ENCODE assay signal across 8 cellular contexts in the genomic region with DNA sequence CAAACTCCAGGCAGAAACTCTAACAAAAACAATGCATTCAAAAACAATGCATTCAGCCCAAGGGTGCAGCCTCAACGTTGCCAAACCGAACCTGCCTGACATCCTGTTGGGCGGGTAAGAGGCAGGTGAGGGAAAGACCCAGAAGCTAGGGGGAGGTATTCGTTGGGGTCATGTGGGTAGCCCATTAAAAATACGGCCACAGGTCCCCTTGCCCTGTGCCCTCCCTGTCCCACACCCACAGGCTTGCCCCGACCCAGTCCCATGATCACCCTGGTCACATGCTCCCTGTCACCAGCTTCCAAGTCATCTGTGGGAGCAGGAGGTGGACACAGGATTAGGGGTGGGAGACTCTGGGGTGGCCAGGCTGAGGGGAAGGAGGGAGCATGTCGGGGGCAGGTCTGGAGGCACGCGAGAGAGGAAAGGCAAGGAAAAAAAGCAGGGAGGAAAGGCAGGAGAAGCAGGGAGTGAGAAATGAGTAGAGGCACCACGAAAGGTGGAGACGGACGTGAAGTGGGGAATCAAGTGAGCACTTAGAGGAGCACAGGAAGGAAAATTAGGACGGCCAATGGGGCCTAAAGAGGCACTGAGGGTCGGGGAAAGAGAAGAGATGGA. TPM values are rescaled to one million over a fixed set of nuclear protein-coding genes. Genes with fewer than 3 reads are reported as not detected.
A peak's percentile ranks its signal among the peaks of the same experiment; 100 is the strongest.
DNase-seq lines count a peak whose midpoint lies in the region; ATAC-seq, FAIRE-seq and TF ChIP-seq lines count a peak whose summit lies in the region.

No MANE protein-coding gene starts in this region.

- peaks cover 36% of the 10 kb centered on the region for H3K4me1 ChIP-seq in OCI-LY1 (ENCODE audit: insufficient read depth, low read length, severe bottlenecking)
- peaks cover 46% of the 10 kb centered on the region for H3K4me1 ChIP-seq in GM12878 (ENCODE audit: control insufficient read depth, insufficient read depth, low read length)
- H3K4me1 ChIP-seq in kidney (ENCODE audit: control insufficient read depth in 1 of 2, insufficient read depth in 1 of 2, low read depth in 1 of 2, low read length in 2 of 2): peaks cover 13 to 29% of the 10 kb centered on the region in 2 donors

- no peaks in the 10 kb centered on the region for H4K20me1 ChIP-seq in OCI-LY1 (ENCODE audit: insufficient read depth, low read length)
- no peaks in the 10 kb centered on the region for H4K20me1 ChIP-seq in GM12878 (ENCODE audit: control insufficient read depth, insufficient read depth)

- BruUV-seq in GM12878 (replicated peaks; lab: Mats Ljungman, UMichigan): TSS peak; percentile 72

- RAD21 ChIA-PET in GM12878 (lab: Charles Lee; ENCODE audit: unreplicated experiment): interaction anchor here (1.0 to 1.9 kb wide), 4 partner anchors 17 to 34 kb away, joined by 3 to 9 read pairs (median 6); a partner anchor contains a TSS

- H3K27ac Mint-ChIP-seq in activated CD4-positive, alpha-beta T cell treated with anti-CD3 and anti-CD28 coated beads for 36 hours: peak overlapping the region; percentile 98
- H3K27ac Mint-ChIP-seq in stimulated activated naive CD8-positive, alpha-beta T cell treated with anti-CD3 and anti-CD28 coated beads, Interleukin-15, Interleukin-2, amounts not matched to agents 100 ng/mL and 50 ng/mL, for 24 hours: peak overlapping the region; percentile 92

- peaks cover 7% of the 10 kb centered on the region for H3K36me3 Mint-ChIP-seq in activated CD4-positive, alpha-beta T cell treated with anti-CD3 and anti-CD28 coated beads for 36 hours (ENCODE audit: low read depth)
- H3K36me3 Mint-ChIP-seq in stimulated activated naive CD8-positive, alpha-beta T cell treated with anti-CD3 and anti-CD28 coated beads, Interleukin-15, Interleukin-2, amounts not matched to agents 100 ng/mL and 50 ng/mL, for 24 hours (ENCODE audit: low read depth): peaks cover 4% of the 10 kb centered on the region

- ATAC-seq in activated CD4-positive, alpha-beta T cell treated with anti-CD3 and anti-CD28 coated beads for 36 hours: peak; percentile 9
- ATAC-seq in GM12878 (peak; percentile 61), HG02970 (IDR thresholded peaks at IDR 0.05; ENCODE audit: low FRiP score, unreplicated experiment) (no peak)

- H3K27ac ChIP-seq in OCI-LY1 (ENCODE audit: low read depth, low read length, poor library complexity, severe bottlenecking) (peak overlapping the region; percentile 91), GM12878 (ENCODE audit: control insufficient read depth, insufficient read depth) (peak overlapping the region; percentile 100), kidney (ENCODE audit: low read depth in 2 of 2, low read length in 2 of 2) (peak overlapping the region; percentile 96 to 97)

- FAIRE-seq in GM12878 (lab: Jason Lieb, UNC) (no peak), kidney (lab: Jason Lieb, UNC) (no peak)

- 0% methylated on average over 14 of the region's 14 CpGs for WGBS in GM12878 (ENCODE audit: insufficient coverage, insufficient replicate concordance, low lambda C conversion rate, missing lambda C conversion rate)

- H3K36me3 ChIP-seq in OCI-LY1 (ENCODE audit: insufficient read depth, low read length) (no peaks in the 10 kb centered on the region), GM12878 (ENCODE audit: control insufficient read depth in 2 of 2, insufficient read depth in 2 of 2, low read length in 1 of 2) (no peaks in the 10 kb centered on the region), kidney (ENCODE audit: control insufficient read depth in 1 of 2, insufficient read depth in 2 of 2, low read length in 2 of 2) (no peaks in the 10 kb centered on the region)

- no peaks in the 10 kb centered on the region for H3F3A ChIP-seq in OCI-LY1 (ENCODE audit: insufficient read depth, low read length)

- no peak for TF ChIP-seq RAD21 in GM12878 (IDR thresholded peaks at IDR 0.05; ENCODE audit: insufficient read depth, low read depth, low read length)

- peak overlapping the region; percentile 87 for H3K4me2 ChIP-seq in OCI-LY1 (ENCODE audit: low read length)
- H3K4me2 ChIP-seq in GM12878 (ENCODE audit: control insufficient read depth, insufficient read depth): peak overlapping the region; percentile 100

- H3K4me3 ChIP-seq in OCI-LY1 (ENCODE audit: low read depth, low read length, poor library complexity, severe bottlenecking) (peak overlapping the region; percentile 73), GM12878 (peak overlapping the region; percentile 89), kidney (ENCODE audit: low read length in 2 of 2) (peak overlapping the region; percentile 86 to 91)

- in situ Hi-C loops in GM12878 (cut with MboI): no loop called here

- DNase-seq in activated CD4-positive, alpha-beta T cell treated with anti-CD3 and anti-CD28 coated beads for 36 hours: peak; percentile 56
- DNase-seq in activated CD4-positive, alpha-beta T cell treated with anti-CD3 and anti-CD28 coated beads for 1 hour: no peak
- no peak for DNase-seq in GM12878 (ENCODE audit: low read depth, low spot score)
- peak; percentile 81 for DNase-seq in kidney
- DNase-seq in SK-N-DZ (ENCODE audit: low spot score): no peak

- TF ChIP-seq EP300 in GM12878 (IDR thresholded peaks at IDR 0.05; ENCODE audit: borderline replicate concordance in 1 of 2, control insufficient read depth in 1 of 2, low read depth in 2 of 2, low read length in 2 of 2): 0 out of 4 replicates have a peak, but pooled peaks of 1 of the 2 experiments have one; percentile 16

- TF ChIP-seq POLR2A in GM12878 (IDR thresholded peaks at IDR 0.05; ENCODE audit: low read depth, low read length): peak; percentile 76; the same call in 1 of the 2 replicates

- H3K9ac ChIP-seq in OCI-LY1 (ENCODE audit: low read length) (peak overlapping the region; percentile 88), GM12878 (ENCODE audit: control insufficient read depth, insufficient read depth, low read length) (peak overlapping the region; percentile 94), kidney (ENCODE audit: low read length in 2 of 2) (peak overlapping the region; percentile 75 to 94)

- H2AFZ ChIP-seq in OCI-LY1 (ENCODE audit: low read length): no peak overlapping the region
- H2AFZ ChIP-seq in GM12878 (ENCODE audit: control insufficient read depth, low read depth, low read length): peak overlapping the region; percentile 26; the same call in 1 of the 2 replicates

- SMC1A ChIA-PET in GM12878 (lab: Charles Lee; ENCODE audit: uncharacterized antibody, unreplicated experiment): interaction anchor here (0.8 to 2.5 kb wide), 6 partner anchors 18 to 80 kb away, joined by 3 to 11 read pairs (median 3); no protein-coding TSS in a partner anchor

- H3K9me3 ChIP-seq in OCI-LY1 (ENCODE audit: low read length) (no peaks in the 10 kb centered on the region), GM12878 (replicated peaks; ENCODE audit: control insufficient read depth, insufficient read depth, low read length) (no peaks in the 10 kb centered on the region), kidney (ENCODE audit: control insufficient read depth in 1 of 2, low read length in 2 of 2) (no peaks in the 10 kb centered on the region)

- H3K4me3 Mint-ChIP-seq in activated CD4-positive, alpha-beta T cell treated with anti-CD3 and anti-CD28 coated beads for 36 hours: peak overlapping the region; percentile 96
- H3K4me3 Mint-ChIP-seq in stimulated activated naive CD8-positive, alpha-beta T cell treated with anti-CD3 and anti-CD28 coated beads, Interleukin-15, Interleukin-2, amounts not matched to agents 100 ng/mL and 50 ng/mL, for 24 hours: peak overlapping the region; percentile 93

- no peaks in the 10 kb centered on the region for H3K9me3 Mint-ChIP-seq in activated CD4-positive, alpha-beta T cell treated with anti-CD3 and anti-CD28 coated beads for 36 hours (ENCODE audit: low read depth)
- no peaks in the 10 kb centered on the region for H3K9me3 Mint-ChIP-seq in stimulated activated naive CD8-positive, alpha-beta T cell treated with anti-CD3 and anti-CD28 coated beads, Interleukin-15, Interleukin-2, amounts not matched to agents 100 ng/mL and 50 ng/mL, for 24 hours

- CTCF ChIA-PET in activated CD4-positive, alpha-beta T cell treated with anti-CD3 and anti-CD28 coated beads for 36 hours (lab: Charles Lee): no interaction called here
- CTCF ChIA-PET in GM12878 (lab: Yijun Ruan, JAX): interaction anchor here (1.0 to 5.1 kb wide), 4 partner anchors 18 to 124 kb away, joined by 3 to 23 read pairs (median 6); a partner anchor contains a TSS

- no peak for TF ChIP-seq CTCF in OCI-LY1 (IDR thresholded peaks at IDR 0.05; ENCODE audit: low read length)
- no peak for TF ChIP-seq CTCF in GM12878 (IDR thresholded peaks at IDR 0.05 in 2 of 3, conservative IDR thresholded peaks at IDR 0.05 in 1 of 3; ENCODE audit: control insufficient read depth in 2 of 3, extremely low read depth in 1 of 3, insufficient read depth in 1 of 3, low read depth in 3 of 3, low read length in 3 of 3)
- no peak for TF ChIP-seq CTCF in kidney (IDR thresholded peaks at IDR 0.05; ENCODE audit: borderline replicate concordance, extremely low read depth, insufficient read depth)

- peaks cover 32% of the 10 kb centered on the region for H3K4me1 Mint-ChIP-seq in activated CD4-positive, alpha-beta T cell treated with anti-CD3 and anti-CD28 coated beads for 36 hours
- peaks cover 58% of the 10 kb centered on the region for H3K4me1 Mint-ChIP-seq in stimulated activated naive CD8-positive, alpha-beta T cell treated with anti-CD3 and anti-CD28 coated beads, Interleukin-15, Interleukin-2, amounts not matched to agents 100 ng/mL and 50 ng/mL, for 24 hours (ENCODE audit: low read depth)

- intact Hi-C loops in activated CD4-positive, alpha-beta T cell treated with anti-CD3 and anti-CD28 coated beads for 36 hours (cut with DNase I, micrococcal nuclease): loop anchor here (1.0 to 2.0 kb wide), 14 partner anchors 20 to 573 kb away; a partner anchor contains a TSS
- intact Hi-C loops in GM12878 (cut with micrococcal nuclease; ENCODE audit: unreplicated experiment): loop anchor here (2.0 kb wide), 1 partner anchor 18 kb away; no protein-coding TSS in a partner anchor
- intact Hi-C loops in kidney (cut with DNase I): no loop called here

- H3K27me3 Mint-ChIP-seq in activated CD4-positive, alpha-beta T cell treated with anti-CD3 and anti-CD28 coated beads for 36 hours: no peaks in the 10 kb centered on the region
- H3K27me3 Mint-ChIP-seq in stimulated activated naive CD8-positive, alpha-beta T cell treated with anti-CD3 and anti-CD28 coated beads, Interleukin-15, Interleukin-2, amounts not matched to agents 100 ng/mL and 50 ng/mL, for 24 hours: no peaks in the 10 kb centered on the region

- H3K79me2 ChIP-seq in OCI-LY1 (ENCODE audit: insufficient read depth, low read length) (no peaks in the 10 kb centered on the region), GM12878 (ENCODE audit: control insufficient read depth, insufficient read depth, low read length) (peaks cover 28% of the 10 kb centered on the region)

- H3K9me2 ChIP-seq in OCI-LY1 (ENCODE audit: low read depth, low read length): no peaks in the 10 kb centered on the region

- POLR2A ChIA-PET in activated CD4-positive, alpha-beta T cell treated with anti-CD3 and anti-CD28 coated beads for 36 hours (lab: Charles Lee): no interaction called here
- POLR2A ChIA-PET in GM12878 (lab: Charles Lee): interaction anchor here (0.5 to 6.3 kb wide), 5 partner anchors 19 to 124 kb away, joined by 3 to 69 read pairs (median 7); a partner anchor contains a TSS

- H3K27me3 ChIP-seq in OCI-LY1 (ENCODE audit: insufficient read depth, low read length) (no peaks in the 10 kb centered on the region), GM12878 (replicated peaks in 1 of 2; ENCODE audit: control insufficient read depth in 2 of 2, insufficient read depth in 2 of 2, low read length in 1 of 2) (no peaks in the 10 kb centered on the region)

RNA-seq across cellular contexts. Expression of a gene that starts 0.7 kb away (rescaled TPM):
- 10 to 100 TPM; 54.0 to 57.3 TPM for total RNA-seq in activated CD4-positive, alpha-beta T cell treated with anti-CD3 and anti-CD28 coated beads for 36 hours
- total RNA-seq in GM12878 (2013; cell fraction: nucleolus; rRNA removed): 187 and 240 TPM in 2 replicates
- 17.3 and 20.3 TPM in 2 replicates for total RNA-seq in GM12878 (2014; rRNA removed)
- total RNA-seq in GM12878 (2014; rRNA removed; fragmentation: Illumina TruSeq; extraction: Trizol): 11.7 and 13.5 TPM in 2 replicates
- total RNA-seq in GM12878 (2021): 16.7 and 23.2 TPM in 2 replicates
- polyA plus RNA-seq in GM12878 (2011; ENCODE audit: low read depth): 14.0 TPM
- 25.3 and 42.2 TPM in 2 replicates for polyA plus RNA-seq in GM12878 (2011; rRNA removed)
- 37.1 and 42.6 TPM in 2 replicates for polyA plus RNA-seq in GM12878 (2011; cell fraction: cytosol; rRNA removed)
- 377 and 471 TPM in 2 replicates for polyA plus RNA-seq in GM12878 (2011; cell fraction: nucleus; rRNA removed)
- 37.9 and 41.3 TPM in 2 replicates for polyA plus RNA-seq in GM12878 (2012)
- 14.2 and 18.9 TPM in 2 replicates for polyA plus RNA-seq in GM12878 (2014; fragmentation: Illumina TruSeq; extraction: Trizol)
- polyA plus RNA-seq in GM12878 (2014; fragmentation: Nextera tagmentation; extraction: Ambion mirVana): under 1 TPM; 0.15 to 0.27 TPM
- polyA plus RNA-seq in GM12878 (2014; rRNA removed): 28.1 and 30.7 TPM in 2 replicates
- polyA plus RNA-seq in GM12878 (2016; fragmentation: Nextera tagmentation; extraction: Ambion mirVana): 10 to 100 TPM; 10.0 to 12.6 TPM
- 69.2 and 114 TPM in 2 replicates for polyA minus RNA-seq in GM12878 (2011; rRNA and poly(A)+ RNA removed)
- polyA minus RNA-seq in GM12878 (2011; cell fraction: cytosol; rRNA and poly(A)+ RNA removed): 15.9 and 17.0 TPM in 2 replicates
- polyA minus RNA-seq in GM12878 (2011; cell fraction: nucleus; rRNA and poly(A)+ RNA removed): 122 and 142 TPM in 2 replicates
- total RNA-seq in kidney: 61.6 TPM
- polyA plus RNA-seq in kidney (ENCODE audit: insufficient read depth, low read depth, low replicate concordance): 26.6 TPM
- 18.9 and 22.7 TPM in 2 replicates for polyA plus RNA-seq in SK-N-DZ (2014; cell fraction: cytosol; rRNA removed)
- 97.3 and 104 TPM in 2 replicates for polyA plus RNA-seq in SK-N-DZ (2014; cell fraction: nucleus; rRNA removed)

RNA-seq across cellular contexts. Expression of a gene that starts 20.8 kb away (rescaled TPM):
- total RNA-seq in activated CD4-positive, alpha-beta T cell treated with anti-CD3 and anti-CD28 coated beads for 36 hours: 1 to 10 TPM; 8.3 to 9.4 TPM
- 6.2 and 10.1 TPM in 2 replicates for total RNA-seq in GM12878 (2013; cell fraction: nucleolus; rRNA removed)
- total RNA-seq in GM12878 (2014; rRNA removed): 1.0 and 1.1 TPM in 2 replicates
- total RNA-seq in GM12878 (2014; rRNA removed; fragmentation: Illumina TruSeq; extraction: Trizol): 0.54 and 0.88 TPM in 2 replicates
- 0.87 and 1.4 TPM in 2 replicates for total RNA-seq in GM12878 (2021)
- 0.91 TPM for polyA plus RNA-seq in GM12878 (2011; ENCODE audit: low read depth)
- polyA plus RNA-seq in GM12878 (2011; rRNA removed): 1.9 and 2.3 TPM in 2 replicates
- polyA plus RNA-seq in GM12878 (2011; cell fraction: cytosol; rRNA removed): 2.7 and 3.2 TPM in 2 replicates
- 1.8 TPM in 2 replicates for polyA plus RNA-seq in GM12878 (2011; cell fraction: nucleus; rRNA removed)
- polyA plus RNA-seq in GM12878 (2012): 2.4 and 4.9 TPM in 2 replicates
- polyA plus RNA-seq in GM12878 (2014; fragmentation: Illumina TruSeq; extraction: Trizol): 0.57 and 0.81 TPM in 2 replicates
- under 1 TPM in 1 of 2 experiments, not detected in 1; 0.22 TPM for polyA plus RNA-seq in GM12878 (2014; fragmentation: Nextera tagmentation; extraction: Ambion mirVana)
- 1.0 and 1.3 TPM in 2 replicates for polyA plus RNA-seq in GM12878 (2014; rRNA removed)
- under 1 TPM; 0.32 to 0.78 TPM for polyA plus RNA-seq in GM12878 (2016; fragmentation: Nextera tagmentation; extraction: Ambion mirVana)
- polyA minus RNA-seq in GM12878 (2011; rRNA and poly(A)+ RNA removed): 0.80 and 1.8 TPM in 2 replicates
- 0.62 and 2.9 TPM in 2 replicates for polyA minus RNA-seq in GM12878 (2011; cell fraction: cytosol; rRNA and poly(A)+ RNA removed)
- 2.2 and 2.4 TPM in 2 replicates for polyA minus RNA-seq in GM12878 (2011; cell fraction: nucleus; rRNA and poly(A)+ RNA removed)
- total RNA-seq in kidney: 23.4 TPM
- 2.2 TPM for polyA plus RNA-seq in kidney (ENCODE audit: insufficient read depth, low read depth, low replicate concordance)
- polyA plus RNA-seq in SK-N-DZ (2014; cell fraction: cytosol; rRNA removed): 3.0 and 3.1 TPM in 2 replicates
- polyA plus RNA-seq in SK-N-DZ (2014; cell fraction: nucleus; rRNA removed): 1.0 and 1.1 TPM in 2 replicates

Comparison
In these comparisons a context has a peak if more than half of its experiments do, and no peak if none do; other contexts are left out.
1. DNase-seq: peak in activated CD4-positive, alpha-beta T cell treated with anti-CD3 and anti-CD28 coated beads for 36 hours (single experiment) and kidney (single experiment); none in activated CD4-positive, alpha-beta T cell treated with anti-CD3 and anti-CD28 coated beads for 1 hour (single experiment), GM12878 (single experiment) and SK-N-DZ (single experiment).
2. Peak in every context shown above with its lines, with median percentiles within 50 percentile points of each other: H3K27ac ChIP-seq, H3K4me3 ChIP-seq and H3K9ac ChIP-seq.